In the genomic region with DNA sequence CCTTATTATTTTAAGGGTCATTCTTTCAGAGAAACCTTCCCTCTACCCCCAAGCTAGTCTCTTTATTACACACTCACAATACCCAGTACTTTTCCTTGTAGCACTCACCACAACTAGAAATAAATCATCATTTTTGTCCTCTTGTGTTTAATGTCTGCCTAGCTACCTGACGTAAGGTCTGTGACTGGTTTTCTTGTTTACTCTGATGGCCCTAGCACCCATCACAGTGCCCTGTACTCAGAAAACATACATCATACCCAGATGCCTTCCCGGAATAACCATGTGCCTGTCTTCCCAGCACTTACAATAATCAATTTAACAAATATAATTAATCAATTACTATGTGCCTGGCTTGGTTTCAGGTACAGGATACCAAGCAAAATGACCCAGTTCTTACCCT, we compare ENCODE assay signal across 8 cellular contexts. TPM values are rescaled to one million over a fixed set of nuclear protein-coding genes. Genes with fewer than 3 reads are reported as not detected.
DNase-seq lines count a peak whose midpoint lies in the region; ATAC-seq and TF ChIP-seq lines count a peak whose summit lies in the region.

No MANE protein-coding gene starts in this region.

- no peaks in the 10 kb centered on the region for H3K9me3 Mint-ChIP-seq in dendritic cell treated with granulocyte-macrophage colony-stimulating factor and Interleukin-4, amounts not matched to agents 40 ng/mL and 50 ng/mL, for 4 days
- H3K9me3 Mint-ChIP-seq in osteocyte (ENCODE audit: unreplicated experiment) = no peaks in the 10 kb centered on the region

- H3K36me3 Mint-ChIP-seq in dendritic cell treated with granulocyte-macrophage colony-stimulating factor and Interleukin-4, amounts not matched to agents 40 ng/mL and 50 ng/mL, for 4 days (ENCODE audit: low read depth) = no peaks in the 10 kb centered on the region
- H3K36me3 Mint-ChIP-seq in osteocyte (ENCODE audit: unreplicated experiment) = no peaks in the 10 kb centered on the region

- no peak for TF ChIP-seq CTCF in osteocyte (IDR thresholded peaks at IDR 0.05)

- H3K27me3 Mint-ChIP-seq in dendritic cell treated with granulocyte-macrophage colony-stimulating factor and Interleukin-4, amounts not matched to agents 40 ng/mL and 50 ng/mL, for 4 days = peaks cover 7% of the 10 kb centered on the region
- H3K27me3 Mint-ChIP-seq in osteocyte (ENCODE audit: unreplicated experiment) = no peaks in the 10 kb centered on the region

- H3K4me1 Mint-ChIP-seq in dendritic cell treated with granulocyte-macrophage colony-stimulating factor and Interleukin-4, amounts not matched to agents 40 ng/mL and 50 ng/mL, for 4 days (ENCODE audit: low read depth) = peaks cover 73% of the 10 kb centered on the region
- H3K4me1 Mint-ChIP-seq in osteocyte (ENCODE audit: unreplicated experiment) = peaks cover 59% of the 10 kb centered on the region

- H3K27ac Mint-ChIP-seq in dendritic cell treated with granulocyte-macrophage colony-stimulating factor and Interleukin-4, amounts not matched to agents 40 ng/mL and 50 ng/mL, for 4 days = peak overlapping the region; percentile 61
- peak overlapping the region; percentile 99 for H3K27ac Mint-ChIP-seq in osteocyte (ENCODE audit: unreplicated experiment)

- in situ Hi-C loops in Caki2 (cut with HindIII; ENCODE audit: low pct_unique_long_range_greater_than_20kb, low sequenced_read_pairs) = no loop called here

- intact Hi-C loops in dendritic cell treated with granulocyte-macrophage colony-stimulating factor and Interleukin-4, amounts not matched to agents 40 ng/mL and 50 ng/mL, for 4 days (cut with micrococcal nuclease) = no loop called here

- ATAC-seq in GM21367 (IDR thresholded peaks at IDR 0.05; ENCODE audit: unreplicated experiment) (no peak), GM19467 (IDR thresholded peaks at IDR 0.05; ENCODE audit: unreplicated experiment) (no peak)

- H3K4me3 Mint-ChIP-seq in dendritic cell treated with granulocyte-macrophage colony-stimulating factor and Interleukin-4, amounts not matched to agents 40 ng/mL and 50 ng/mL, for 4 days = no peak overlapping the region
- H3K4me3 Mint-ChIP-seq in osteocyte (ENCODE audit: unreplicated experiment) = no peak overlapping the region

- DNase-seq in Caki2 (ENCODE audit: low read depth) (peak; percentile 60), SHP77 (lab: John Stamatoyannopoulos, UW) (peak; percentile 32 to 48), osteocyte (ENCODE audit: extremely low spot score, unreplicated experiment) (no peak)
- no peak for DNase-seq in stimulated activated CD8-positive, alpha-beta memory T cell treated with anti-CD3 and anti-CD28 coated beads, Interleukin-4, amount 100 ng/mL, for 48 hours
- DNase-seq in effector CD8-positive, alpha-beta T cell (lab: John Stamatoyannopoulos, UW) = no peak

RNA-seq across cellular contexts. Expression of gene IER3, which starts 25.8 kb away (rescaled TPM):
- 124 and 148 TPM in 2 replicates for total RNA-seq in Caki2 (2014; rRNA removed; shearing (Covaris generic); ENCODE audit: low replicate concordance)
- 395 and 418 TPM in 2 replicates for total RNA-seq in osteocyte

RNA-seq across cellular contexts. Expression of gene FLOT1, which starts 27.7 kb away (rescaled TPM):
- total RNA-seq in Caki2 (2014; rRNA removed; shearing (Covaris generic); ENCODE audit: low replicate concordance) = 352 and 441 TPM in 2 replicates
- 86.8 and 88.1 TPM in 2 replicates for total RNA-seq in osteocyte

RNA-seq across cellular contexts. Expression of gene TUBB, which starts 50.0 kb away (rescaled TPM):
- total RNA-seq in Caki2 (2014; rRNA removed; shearing (Covaris generic); ENCODE audit: low replicate concordance) = 538 and 624 TPM in 2 replicates
- total RNA-seq in osteocyte = 725 and 729 TPM in 2 replicates

RNA-seq across cellular contexts. Expression of gene MDC1, which starts 53.1 kb away (rescaled TPM):
- 3.3 and 6.7 TPM in 2 replicates for total RNA-seq in Caki2 (2014; rRNA removed; shearing (Covaris generic); ENCODE audit: low replicate concordance)
- 37.7 and 40.1 TPM in 2 replicates for total RNA-seq in osteocyte

Comparison
In these comparisons a context has a peak if more than half of its experiments do, and no peak if none do; other contexts are left out.
1. DNase-seq: peak in Caki2 (single experiment) and SHP77 (2 of 2); none in osteocyte (single experiment), stimulated activated CD8-positive, alpha-beta memory T cell treated with anti-CD3 and anti-CD28 coated beads, Interleukin-4, amount 100 ng/mL, for 48 hours (single experiment) and effector CD8-positive, alpha-beta T cell (single experiment).